Comparison of ENCODE assay signal across 8 cellular contexts in genomic region chr22:41621099-41621910, GRCh38. TPM values are rescaled to one million over a fixed set of nuclear protein-coding genes. Genes with fewer than 3 reads are reported as not detected.
DNase-seq lines count a peak whose midpoint lies in the region; ATAC-seq and TF ChIP-seq lines count a peak whose summit lies in the region.

TSS of gene XRCC6 (plus strand) at chr22:41621295. CDS start at chr22:41622005, 710 bp downstream.

- TF ChIP-seq EP300 in transverse colon (IDR thresholded peaks at IDR 0.05; ENCODE audit: low read depth): no peak

- DNase-seq in GM12865 (ENCODE audit: low read depth) (peak; percentile 100), NCI-H1436 (lab: John Stamatoyannopoulos, UW) (peak; percentile 99), T follicular helper cell (ENCODE audit: low read depth) (peak; percentile 100), adipocyte (ENCODE audit: low read depth) (peak; percentile 100), cardiac muscle cell (ENCODE audit: low read depth in 1 of 2, low spot score in 1 of 2) (peak; percentile 100), trophoblast cell (peak; percentile 100), transverse colon (peak; percentile 100)

- ATAC-seq in HG02763 (IDR thresholded peaks at IDR 0.05; ENCODE audit: unreplicated experiment): peak; percentile 82

- peaks cover 9% of the 10 kb centered on the region for H3K79me1 ChIP-seq in trophoblast cell (ENCODE audit: low read length)

- WGBS in trophoblast cell (ENCODE audit: extremely low coverage, insufficient coverage, insufficient read length): no CpG with 5 or more reads among the region's 70 CpGs
- WGBS in transverse colon (ENCODE audit: low coverage in 1 of 2), 2 donors: 0% methylated on average over 66 of the region's 70 CpGs; no CpG with 5 or more reads in 1 of the 2 donors

- H4K8ac ChIP-seq in trophoblast cell (ENCODE audit: low read depth, low read length): peak within 1 kb of the TSS; percentile 83

- TF ChIP-seq CTCF in GM12865 (IDR thresholded peaks at IDR 0.05; ENCODE audit: insufficient read depth, low read depth, low read length, missing control alignments) (no peak), cardiac muscle cell (IDR thresholded peaks at IDR 0.05; ENCODE audit: low read depth, low read length) (no peak), transverse colon (IDR thresholded peaks at IDR 0.05) (no peak)

- H3K27me3 ChIP-seq in adipocyte (replicated peaks; ENCODE audit: control insufficient read depth, insufficient read depth, low read length): no peaks in the 10 kb centered on the region
- no peaks in the 10 kb centered on the region for H3K27me3 ChIP-seq in cardiac muscle cell
- H3K27me3 ChIP-seq in trophoblast cell (ENCODE audit: insufficient read depth, low read length): no peaks in the 10 kb centered on the region
- H3K27me3 ChIP-seq in transverse colon: no peaks in the 10 kb centered on the region

- peaks cover 36% of the 10 kb centered on the region for H3K4me1 ChIP-seq in adipocyte (ENCODE audit: control insufficient read depth, insufficient read depth, low read length)
- peaks cover 11% of the 10 kb centered on the region for H3K4me1 ChIP-seq in cardiac muscle cell (ENCODE audit: low read depth)
- H3K4me1 ChIP-seq in trophoblast cell (ENCODE audit: control insufficient read depth in 1 of 2, insufficient read depth in 2 of 2, low read length in 2 of 2): peaks cover 2 to 5% of the 10 kb centered on the region in 2 experiments
- H3K4me1 ChIP-seq in transverse colon: peaks cover 17 to 47% (median 25%) of the 10 kb centered on the region in 4 donors

- peak within 1 kb of the TSS; percentile 79 for H3K4me2 ChIP-seq in trophoblast cell (ENCODE audit: low read length)

- peak within 1 kb of the TSS; percentile 68 for H3K4ac ChIP-seq in trophoblast cell (ENCODE audit: low read depth, low read length)

- H2AK5ac ChIP-seq in trophoblast cell (ENCODE audit: low read length): peak within 1 kb of the TSS; percentile 69

- peak within 1 kb of the TSS; percentile 71 for H3K14ac ChIP-seq in trophoblast cell (ENCODE audit: low read length)

- intact Hi-C loops in transverse colon (cut with DNase I; ENCODE audit: low total_unique reads): loop anchor here (5.0 kb wide), 1 partner anchor 224 kb away; no protein-coding TSS in a partner anchor

- peak within 1 kb of the TSS; percentile 48 for H2AFZ ChIP-seq in trophoblast cell (ENCODE audit: insufficient read depth, low read length, poor library complexity)

- H3K4me3 ChIP-seq in GM12865 (ENCODE audit: low read depth, low read length) (peak within 1 kb of the TSS; percentile 81), adipocyte (ENCODE audit: low read length) (peak within 1 kb of the TSS; percentile 98), cardiac muscle cell (peak within 1 kb of the TSS; percentile 74), trophoblast cell (ENCODE audit: low read depth, low read length) (peak within 1 kb of the TSS; percentile 92), transverse colon (peak within 1 kb of the TSS; percentile 73 to 96 (median 84))

- H3K9me3 ChIP-seq in adipocyte (ENCODE audit: control insufficient read depth, low read length) (no peaks in the 10 kb centered on the region), cardiac muscle cell (ENCODE audit: low read depth) (no peaks in the 10 kb centered on the region), trophoblast cell (ENCODE audit: insufficient read depth, low read depth, low read length) (no peaks in the 10 kb centered on the region), transverse colon (no peaks in the 10 kb centered on the region)

- H2BK120ac ChIP-seq in trophoblast cell (ENCODE audit: insufficient read depth, low read length, poor library complexity): peak within 1 kb of the TSS; percentile 18

- H3K36me3 ChIP-seq in adipocyte (ENCODE audit: control insufficient read depth, insufficient read depth, low read length, severe bottlenecking) (peaks cover 25% of the 10 kb centered on the region), cardiac muscle cell (peaks cover 23% of the 10 kb centered on the region), trophoblast cell (ENCODE audit: control insufficient read depth in 1 of 2, insufficient read depth in 2 of 2, low read length in 2 of 2) (peaks cover 22 to 23% of the 10 kb centered on the region in 2 experiments), transverse colon (peaks cover 0 to 33% (median 14%) of the 10 kb centered on the region in 4 donors)

- H2BK5ac ChIP-seq in trophoblast cell (ENCODE audit: low read depth, low read length, poor library complexity): peak within 1 kb of the TSS; percentile 10

- H3K23ac ChIP-seq in trophoblast cell (ENCODE audit: low read length): no peak within 1 kb of the TSS

- H3K79me2 ChIP-seq in trophoblast cell (ENCODE audit: control insufficient read depth, insufficient read depth, low read length, poor library complexity): peaks cover 7% of the 10 kb centered on the region

- no peak within 1 kb of the TSS for H2BK12ac ChIP-seq in trophoblast cell (ENCODE audit: low read length)

- in situ Hi-C loops in transverse colon (cut with MboI; ENCODE audit: low pct_ligation_motif_present in 1 of 4, low pct_unique_long_range_greater_than_20kb in 1 of 4, low sequenced_read_pairs in 3 of 4): no loop called here

- H4K91ac ChIP-seq in trophoblast cell (ENCODE audit: low read depth, low read length): peak within 1 kb of the TSS; percentile 64

- H3K9ac ChIP-seq in adipocyte (ENCODE audit: low read length) (peak within 1 kb of the TSS; percentile 97), trophoblast cell (ENCODE audit: low read length) (peak within 1 kb of the TSS; percentile 86)

- H3K18ac ChIP-seq in trophoblast cell (ENCODE audit: low read length): peak within 1 kb of the TSS; percentile 61

- H4K12ac ChIP-seq in trophoblast cell (ENCODE audit: low read depth, low read length): peak within 1 kb of the TSS; percentile 59

- TF ChIP-seq POLR2A in transverse colon (IDR thresholded peaks at IDR 0.05): peak; percentile 89

- H3K27ac ChIP-seq in cardiac muscle cell (peak within 1 kb of the TSS; percentile 97), trophoblast cell (ENCODE audit: low read depth, low read length) (peak within 1 kb of the TSS; percentile 64), transverse colon (peak within 1 kb of the TSS; percentile 91 to 98 (median 96))

RNA-seq across cellular contexts. Expression of gene XRCC6, which starts in this region (rescaled TPM):
- total RNA-seq in cardiac muscle cell: 250 and 283 TPM in 2 replicates
- polyA plus RNA-seq in cardiac muscle cell: 423 and 442 TPM in 2 replicates
- 228 and 236 TPM in 2 replicates for polyA plus RNA-seq in trophoblast cell (2013)
- total RNA-seq in transverse colon: 100 to 1,000 TPM in 3 of 4 donors, 10 to 100 TPM in 1; 56.5 to 145 (median 126) TPM

Comparison
In these comparisons a context has a peak if more than half of its experiments do, and no peak if none do; other contexts are left out.
1. Peak in every context shown above with its lines: DNase-seq, ATAC-seq, H3K4me3 ChIP-seq and H3K27ac ChIP-seq.